Comparison of ENCODE assay signal across 21 cellular contexts in genomic region chr1:115467196-115467595, GRCh38.
DNase-seq lines count a peak whose midpoint lies in the region; ATAC-seq, FAIRE-seq and TF ChIP-seq lines count a peak whose summit lies in the region.
"Had no signal": no experiment of that assay in that cellular context is flagged by ENCODE, and none has a peak within 500 bp of the region (broad histone marks: within the 10 kb centered on the region; RNA-seq: fewer than 3 reads in every experiment).

No MANE protein-coding gene starts in this region.

- H3K27ac Mint-ChIP-seq in neural progenitor cell, result no peak overlapping the region
- H3K27ac Mint-ChIP-seq: CD4-positive, CD25-positive, alpha-beta regulatory T cell; CD8-positive, alpha-beta memory T cell; HFFc6 had no signal

- TF ChIP-seq CTCF in right atrium auricular region (IDR thresholded peaks at IDR 0.05) (no peak), bronchial epithelial cell (IDR thresholded peaks at IDR 0.05; ENCODE audit: insufficient read depth, low read length, severe bottlenecking) (no peak), neural progenitor cell (IDR thresholded peaks at IDR 0.05) (no peak), foreskin keratinocyte (conservative IDR thresholded peaks at IDR 0.05) (no peak)

- DNase-seq in right atrium auricular region (ENCODE audit: low spot score), result peak; percentile 32
- no peak for DNase-seq in Right ventricle myocardium inferior (ENCODE audit: missing footprints)
- DNase-seq in bronchial epithelial cell (ENCODE audit: low read depth), result no peak
- peak; percentile 4 for DNase-seq in neural progenitor cell (ENCODE audit: low spot score)
- DNase-seq in foreskin keratinocyte, result no peak
- no peak for DNase-seq in kidney glomerular epithelial cell (lab: John Stamatoyannopoulos, UW)
- DNase-seq: ACHN; BE2C; C1 segment of cervical spinal cord; CD4-positive, CD25-positive, alpha-beta regulatory T cell; CD8-positive, alpha-beta memory T cell; COR-L47; DMS 273 treated with DMSO at 0.1 percent for 48 hours; DND-41; GOT3; H7; HFFc6 had no signal

- ATAC-seq in Right ventricle myocardium inferior, result no peak
- ATAC-seq in HG02852 (IDR thresholded peaks at IDR 0.05; ENCODE audit: unreplicated experiment), result no peak
- ATAC-seq in foreskin keratinocyte, result no peak
- ATAC-seq: GM12878, HCT116 had no signal

- intact Hi-C loops in Right ventricle myocardium inferior (cut with DNase I), result loop anchor here (10.0 kb wide), 2 partner anchors 122 to 192 kb away; no protein-coding TSS in a partner anchor

- no peak overlapping the region for H3K4me2 ChIP-seq in neural progenitor cell

- H3K4me1 Mint-ChIP-seq in neural progenitor cell, result peaks cover 9% of the 10 kb centered on the region

- H3K27me3 Mint-ChIP-seq in neural progenitor cell (ENCODE audit: insufficient read depth, low read depth), result peaks cover 7% of the 10 kb centered on the region
- H3K27me3 Mint-ChIP-seq: CD4-positive, CD25-positive, alpha-beta regulatory T cell had no signal

- no peaks in the 10 kb centered on the region for H3K9me3 Mint-ChIP-seq in neural progenitor cell
- H3K9me3 Mint-ChIP-seq: HFFc6 had no signal

- no peaks in the 10 kb centered on the region for H3K4me1 ChIP-seq in right atrium auricular region
- peaks cover 5% of the 10 kb centered on the region for H3K4me1 ChIP-seq in neural progenitor cell
- H3K4me1 ChIP-seq in foreskin keratinocyte, result no peaks in the 10 kb centered on the region
- H3K4me1 ChIP-seq: BE2C had no signal

- no peaks in the 10 kb centered on the region for H3F3A ChIP-seq in neural progenitor cell (ENCODE audit: low read depth)

- no peak overlapping the region for H2AFZ ChIP-seq in neural progenitor cell (replicated peaks)

- H3K27ac ChIP-seq in right atrium auricular region, result no peak overlapping the region
- no peak overlapping the region for H3K27ac ChIP-seq in neural progenitor cell
- H3K27ac ChIP-seq in foreskin keratinocyte, result no peak overlapping the region

- H3K9ac ChIP-seq in neural progenitor cell, result no peak overlapping the region

- H3K79me2 ChIP-seq in neural progenitor cell (ENCODE audit: low read depth), result no peaks in the 10 kb centered on the region

- H3K27me3 ChIP-seq in right atrium auricular region, result no peaks in the 10 kb centered on the region
- H3K27me3 ChIP-seq in bronchial epithelial cell (ENCODE audit: control insufficient read depth, insufficient read depth, low read length), result no peaks in the 10 kb centered on the region
- no peaks in the 10 kb centered on the region for H3K27me3 ChIP-seq in neural progenitor cell
- H3K27me3 ChIP-seq in foreskin keratinocyte, result no peaks in the 10 kb centered on the region
- H3K27me3 ChIP-seq: BE2C had no signal

- FAIRE-seq in bronchial epithelial cell (lab: Jason Lieb, UNC), result peak; percentile 13
- FAIRE-seq: GM12878, HepG2 had no signal

- H3K4me3 ChIP-seq in right atrium auricular region, result no peak overlapping the region
- no peak overlapping the region for H3K4me3 ChIP-seq in bronchial epithelial cell (ENCODE audit: low read depth, low read length)
- H3K4me3 ChIP-seq in neural progenitor cell, result no peak overlapping the region
- H3K4me3 ChIP-seq: GM12878 had no signal

- H3K36me3 ChIP-seq in right atrium auricular region, result no peaks in the 10 kb centered on the region
- H3K36me3 ChIP-seq in bronchial epithelial cell (ENCODE audit: control insufficient read depth, insufficient read depth, low read length), result no peaks in the 10 kb centered on the region
- no peaks in the 10 kb centered on the region for H3K36me3 ChIP-seq in neural progenitor cell
- H3K36me3 ChIP-seq: BE2C had no signal

- no peaks in the 10 kb centered on the region for H3K36me3 Mint-ChIP-seq in neural progenitor cell
- H3K36me3 Mint-ChIP-seq: CD4-positive, CD25-positive, alpha-beta regulatory T cell; CD8-positive, alpha-beta memory T cell had no signal

- H3K4me3 Mint-ChIP-seq in neural progenitor cell, result no peak overlapping the region
- H3K4me3 Mint-ChIP-seq: CD4-positive, CD25-positive, alpha-beta regulatory T cell; CD8-positive, alpha-beta memory T cell; HFFc6 had no signal

- no peaks in the 10 kb centered on the region for H4K20me1 ChIP-seq in neural progenitor cell (ENCODE audit: low read depth)

- H3K9me3 ChIP-seq in right atrium auricular region (no peaks in the 10 kb centered on the region), neural progenitor cell (ENCODE audit: low read depth) (no peaks in the 10 kb centered on the region)
- H3K9me3 ChIP-seq: BE2C had no signal

Comparison
In these comparisons a context has a peak if more than half of its experiments do, and no peak if none do; other contexts are left out.
1. DNase-seq: peak in right atrium auricular region (single experiment) and neural progenitor cell (single experiment); none in Right ventricle myocardium inferior (single experiment), bronchial epithelial cell (single experiment), foreskin keratinocyte (0 of 2) and kidney glomerular epithelial cell (single experiment).